8 cellular contexts compared by ENCODE assay signal in the genomic region with DNA sequence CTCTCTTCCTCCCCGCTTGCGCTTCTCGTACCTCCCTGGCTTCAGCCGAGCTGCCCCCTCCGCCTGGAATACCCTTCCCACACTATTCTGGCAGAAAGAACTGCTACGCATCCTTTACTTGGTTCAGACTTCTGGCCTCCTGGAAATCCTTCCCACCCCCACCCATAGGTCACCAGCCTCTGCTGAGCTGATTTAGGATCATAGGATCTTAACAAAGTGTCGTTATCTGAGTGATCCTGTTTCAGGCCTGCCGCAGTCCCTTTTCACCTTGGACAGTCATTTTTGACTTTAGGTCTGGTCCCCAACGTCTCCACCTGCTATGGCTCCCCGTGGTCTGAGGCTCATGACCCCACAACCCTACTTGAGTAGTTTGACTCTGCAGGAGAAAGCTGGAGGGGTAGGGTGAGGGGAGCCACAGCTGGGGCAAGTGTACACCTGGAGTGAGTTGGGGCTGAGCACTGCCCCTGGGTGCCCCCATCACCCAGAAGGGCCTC. TPM values are rescaled to one million over a fixed set of nuclear protein-coding genes. Genes with fewer than 3 reads are reported as not detected.
DNase-seq lines count a peak whose midpoint lies in the region; ATAC-seq and TF ChIP-seq lines count a peak whose summit lies in the region.

No MANE protein-coding gene starts in this region.

- H3K4me3 ChIP-seq in GM06990 (replicated peaks; ENCODE audit: low read depth, low read length) (peak overlapping the region; percentile 44), SJSA1 (peak overlapping the region; percentile 54), fibroblast of mammary gland (ENCODE audit: control insufficient read depth, low read depth, low read length) (peak overlapping the region; percentile 47), rectal smooth muscle tissue (ENCODE audit: low read length) (peak overlapping the region; percentile 57)

- H3K4me1 ChIP-seq in SJSA1 (replicated peaks) (peaks cover 31% of the 10 kb centered on the region), rectal smooth muscle tissue (ENCODE audit: control insufficient read depth, insufficient read depth, low read length) (peaks cover 8% of the 10 kb centered on the region)

- H3K9ac ChIP-seq in rectal smooth muscle tissue (ENCODE audit: low read length) = peak overlapping the region; percentile 19

- H3K27me3 ChIP-seq in GM06990 (replicated peaks; ENCODE audit: control insufficient read depth, insufficient read depth, low read length) = peaks cover 3% of the 10 kb centered on the region
- H3K27me3 ChIP-seq in SJSA1 (replicated peaks) = no peaks in the 10 kb centered on the region
- peaks cover 5% of the 10 kb centered on the region for H3K27me3 ChIP-seq in rectal smooth muscle tissue (ENCODE audit: control insufficient read depth, insufficient read depth, low read length)

- H3K36me3 ChIP-seq in GM06990 (ENCODE audit: control insufficient read depth, insufficient read depth, low read length) = no peaks in the 10 kb centered on the region
- H3K36me3 ChIP-seq in SJSA1 = no peaks in the 10 kb centered on the region; the same call in 1 of the 2 replicates
- H3K36me3 ChIP-seq in rectal smooth muscle tissue (ENCODE audit: control insufficient read depth, insufficient read depth, low read length) = no peaks in the 10 kb centered on the region

- no peak for DNase-seq in GM06990 (ENCODE audit: extremely low read depth, insufficient read length)
- no peak for DNase-seq in SJSA1 (ENCODE audit: low read depth in 1 of 2, low spot score in 2 of 2)
- DNase-seq in fibroblast of mammary gland (ENCODE audit: low read depth) = no peak
- DNase-seq in NCI-H510A treated with DMSO at 0.1 percent for 48 hours (lab: John Stamatoyannopoulos, UW) = no peak
- no peak for DNase-seq in stimulated activated CD4-positive, alpha-beta T cell treated with anti-CD3 and anti-CD28 coated beads, Interleukin-4, amount 100 ng/mL, for 24 hours
- no peak for DNase-seq in HUDEP-2 (lab: John Stamatoyannopoulos, UW; ENCODE audit: unreplicated experiment in 76 of 76)

- H3K9me3 ChIP-seq in SJSA1 (replicated peaks) = no peaks in the 10 kb centered on the region; the same call in 1 of the 2 replicates

- peak overlapping the region; percentile 39; the same call in 1 of the 2 replicates for H3K27ac ChIP-seq in SJSA1
- H3K27ac ChIP-seq in rectal smooth muscle tissue (ENCODE audit: low read depth, low read length) = peak overlapping the region; percentile 38

- TF ChIP-seq CTCF in GM06990 (IDR thresholded peaks at IDR 0.05; ENCODE audit: insufficient read depth, low read length, poor library complexity, severe bottlenecking) (no peak), fibroblast of mammary gland (conservative IDR thresholded peaks at IDR 0.05; ENCODE audit: control insufficient read depth, insufficient read depth, low read depth, low read length) (no peak)

- ATAC-seq in HG03139 (IDR thresholded peaks at IDR 0.05; ENCODE audit: unreplicated experiment) = no peak

RNA-seq across cellular contexts. Expression of gene EGR1, which starts 27.3 kb away (rescaled TPM):
- total RNA-seq in SJSA1 (2014; rRNA removed; shearing (Covaris generic)) = 3.2 and 4.8 TPM in 2 replicates

RNA-seq across cellular contexts. Expression of gene ETF1, which starts 50.4 kb away (rescaled TPM):
- 134 and 167 TPM in 2 replicates for total RNA-seq in SJSA1 (2014; rRNA removed; shearing (Covaris generic))

RNA-seq across cellular contexts. Expression of gene REEP2, which starts 53.7 kb away (rescaled TPM):
- 0.21 TPM in 1 of 2 replicates, not detected in the other for total RNA-seq in SJSA1 (2014; rRNA removed; shearing (Covaris generic))
